In the genomic region with DNA sequence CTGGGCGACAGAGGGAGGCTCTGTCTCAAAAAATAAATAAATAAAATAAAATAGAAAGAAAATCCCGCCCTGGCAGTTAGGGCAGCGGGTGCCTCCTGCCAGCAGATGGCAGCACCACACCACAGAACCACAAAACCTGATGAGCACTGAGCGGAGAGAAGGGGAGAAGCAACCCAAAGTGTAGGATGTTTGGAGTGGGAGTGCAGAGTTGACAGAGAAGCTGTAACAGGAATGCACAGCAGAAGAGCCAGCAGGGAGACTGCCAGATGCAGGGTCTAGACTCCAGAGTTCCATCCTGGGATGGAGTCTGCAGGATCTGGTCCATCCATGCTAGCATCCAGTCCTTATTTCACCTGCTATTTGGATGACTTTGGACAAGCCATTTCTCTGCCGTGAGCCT, we compare ENCODE assay signal across 8 cellular contexts. TPM values are rescaled to one million over a fixed set of nuclear protein-coding genes. Genes with fewer than 3 reads are reported as not detected.
DNase-seq lines count a peak whose midpoint lies in the region; ATAC-seq and TF ChIP-seq lines count a peak whose summit lies in the region.

No MANE protein-coding gene starts in this region.

- H4K8ac ChIP-seq in IMR-90 (ENCODE audit: low read depth in 2 of 2, low read length in 2 of 2) = no peak overlapping the region

- H4K20me1 ChIP-seq in IMR-90 (ENCODE audit: insufficient read depth, low read length) = no peaks in the 10 kb centered on the region; the same call in 1 of the 2 replicates

- ATAC-seq in IMR-90 (ENCODE audit: low read depth) (peak; percentile 78), gastroesophageal sphincter (peak; percentile 80)
- ATAC-seq in activated T-helper 17 cell treated with anti-CD3 and anti-CD28 coated beads, Interleukin-2, amount 50 U/mL, for 72 hours (replicated peaks) = no peak

- H3K23ac ChIP-seq in IMR-90 (ENCODE audit: low read depth, low read length) = no peak overlapping the region

- H3K27me3 Mint-ChIP-seq in activated T-helper 17 cell treated with anti-CD3 and anti-CD28 coated beads, Interleukin-2, amount 50 U/mL, for 72 hours = peaks cover 28% of the 10 kb centered on the region

- H3K4me1 ChIP-seq in IMR-90 (ENCODE audit: control insufficient read depth, insufficient read depth, low read length) (peaks cover 13% of the 10 kb centered on the region), gastroesophageal sphincter (peaks cover 0 to 11% (median 3%) of the 10 kb centered on the region in 3 donors)

- peak; percentile 55 for DNase-seq in NCI-H345 (lab: John Stamatoyannopoulos, UW)
- no peak for DNase-seq in NCI-H345 treated with DMSO at 0.1 percent for 48 hours (lab: John Stamatoyannopoulos, UW; ENCODE audit: unreplicated experiment)
- peak; percentile 66 for DNase-seq in IMR-90
- peak; percentile 79 for DNase-seq in RPMI8226
- DNase-seq in activated gamma-delta T cell treated with anti-CD3 and anti-CD28 coated beads, Interleukin-2, amount 50 U/mL, for 16 hours (ENCODE audit: low read depth) = peak; percentile 23
- peak; percentile 88 for DNase-seq in posterior vena cava (ENCODE audit: low spot score)

- H4K91ac ChIP-seq in IMR-90 (ENCODE audit: insufficient read depth, low read depth, low read length) = no peak overlapping the region

- H3K18ac ChIP-seq in IMR-90 (ENCODE audit: low read depth, low read length) = no peak overlapping the region

- H2AFZ ChIP-seq in IMR-90 (replicated peaks; ENCODE audit: low read length, poor library complexity) = peak overlapping the region; percentile 11

- no peaks in the 10 kb centered on the region for H3K79me1 ChIP-seq in IMR-90 (ENCODE audit: low read depth in 1 of 2, low read length in 2 of 2)

- no peak overlapping the region for H2BK5ac ChIP-seq in IMR-90 (ENCODE audit: low read depth, low read length, poor library complexity, severe bottlenecking)

- intact Hi-C loops in IMR-90 (cut with micrococcal nuclease) (loop anchor here (1.0 to 10.0 kb wide), 4 partner anchors 162 to 1109 kb away; no protein-coding TSS in a partner anchor), posterior vena cava (cut with DNase I) (loop anchor here in 1 of 2 donors (10.0 kb wide), 1 partner anchor 1121 kb away; no protein-coding TSS in a partner anchor)

- H3K4ac ChIP-seq in IMR-90 (ENCODE audit: low read depth, low read length) = no peak overlapping the region

- no peaks in the 10 kb centered on the region for H3K9me3 ChIP-seq in IMR-90 (ENCODE audit: control insufficient read depth, insufficient read depth, low read length)
- H3K9me3 ChIP-seq in gastroesophageal sphincter = peaks cover 0 to 7% (median 0%) of the 10 kb centered on the region in 3 donors

- WGBS in IMR-90 (ENCODE audit: extremely low coverage in 2 of 2, insufficient read length in 1 of 2), 2 experiments = no CpG with 5 or more reads among the region's 5 CpGs
- 14% methylated on average over 5 of the region's 5 CpGs; no CpG with 5 or more reads in 1 of the 2 donors for WGBS in gastroesophageal sphincter (ENCODE audit: low coverage in 1 of 2), 2 donors

- in situ Hi-C loops in IMR-90 (cut with MboI; ENCODE audit: low sequenced_read_pairs) = loop anchor here (5.0 to 10.0 kb wide), 3 partner anchors 159 to 1121 kb away; partner anchors contain the start of gene IFI16

- no peak overlapping the region for H2BK20ac ChIP-seq in IMR-90 (ENCODE audit: low read depth, low read length)

- no peak overlapping the region for H3K4me3 Mint-ChIP-seq in activated T-helper 17 cell treated with anti-CD3 and anti-CD28 coated beads, Interleukin-2, amount 50 U/mL, for 72 hours

- H3K56ac ChIP-seq in IMR-90 (ENCODE audit: extremely low read depth, insufficient read depth, low read length) = no peak overlapping the region

- TF ChIP-seq POLR2A in IMR-90 (IDR thresholded peaks at IDR 0.05; ENCODE audit: low read depth, low read length) (0 out of 2 replicates have a peak, but pooled peaks have one; percentile 37), gastroesophageal sphincter (IDR thresholded peaks at IDR 0.05) (no peak)

- TF ChIP-seq RAD21 in IMR-90 (IDR thresholded peaks at IDR 0.05; ENCODE audit: low read length) = peak; percentile 95

- POLR2A ChIA-PET in IMR-90 (lab: Charles Lee; ENCODE audit: unreplicated experiment) = no interaction called here

- dilution Hi-C loops in IMR-90 (cut with HindIII; ENCODE audit: low sequenced_read_pairs, unreplicated experiment) = loop anchor here (25.0 kb wide), 1 partner anchor 174 kb away; a partner anchor contains a TSS

- no peak overlapping the region for H2BK15ac ChIP-seq in IMR-90 (ENCODE audit: low read depth, low read length)

- no peak overlapping the region for H3K14ac ChIP-seq in IMR-90 (replicated peaks; ENCODE audit: low read depth, low read length)

- H3K9ac ChIP-seq in IMR-90 (ENCODE audit: low read depth, low read length) = no peak overlapping the region

- H2AK9ac ChIP-seq in IMR-90 (replicated peaks; ENCODE audit: low read depth, low read length, poor library complexity) = peak overlapping the region; percentile 16

- no peaks in the 10 kb centered on the region for H3K36me3 Mint-ChIP-seq in activated T-helper 17 cell treated with anti-CD3 and anti-CD28 coated beads, Interleukin-2, amount 50 U/mL, for 72 hours (ENCODE audit: low read depth)

- H3K9me1 ChIP-seq in IMR-90 (ENCODE audit: insufficient read depth, low read length) = peaks cover 10% of the 10 kb centered on the region; the same call in 1 of the 2 replicates

- H3K27ac ChIP-seq in IMR-90 (ENCODE audit: insufficient read depth, low read length) = no peak overlapping the region
- H3K27ac ChIP-seq in gastroesophageal sphincter = no peak overlapping the region

- H3K4me2 ChIP-seq in IMR-90 (ENCODE audit: low read depth, low read length) = no peak overlapping the region

- no peak overlapping the region for H4K5ac ChIP-seq in IMR-90 (ENCODE audit: low read depth, low read length)

- H3K4me1 Mint-ChIP-seq in activated T-helper 17 cell treated with anti-CD3 and anti-CD28 coated beads, Interleukin-2, amount 50 U/mL, for 72 hours = peaks cover 5% of the 10 kb centered on the region

- TF ChIP-seq CTCF in IMR-90 (conservative IDR thresholded peaks at IDR 0.05; ENCODE audit: low read depth, low read length) (peak; percentile 94), gastroesophageal sphincter (IDR thresholded peaks at IDR 0.05) (peak; percentile 87 to 93 (median 90))

- no peaks in the 10 kb centered on the region for H3K9me3 Mint-ChIP-seq in activated T-helper 17 cell treated with anti-CD3 and anti-CD28 coated beads, Interleukin-2, amount 50 U/mL, for 72 hours

- H2AK5ac ChIP-seq in IMR-90 (ENCODE audit: low read depth, low read length) = no peak overlapping the region

- H3K36me3 ChIP-seq in IMR-90 (ENCODE audit: control insufficient read depth, insufficient read depth, low read length) (no peaks in the 10 kb centered on the region), gastroesophageal sphincter (no peaks in the 10 kb centered on the region)

- CTCF ChIA-PET in IMR-90 (lab: Yijun Ruan, JAX) = interaction anchor here (0.8 to 5.2 kb wide), 5 partner anchors 19 to 161 kb away, joined by 3 to 47 read pairs (median 5); no protein-coding TSS in a partner anchor

- no peak for TF ChIP-seq EP300 in gastroesophageal sphincter (IDR thresholded peaks at IDR 0.05)

- no TSS peak for BruUV-seq in IMR-90 (replicated peaks; lab: Mats Ljungman, UMichigan)

- H3K27me3 ChIP-seq in IMR-90 (ENCODE audit: control insufficient read depth, insufficient read depth, low read length) (peaks cover 13% of the 10 kb centered on the region), gastroesophageal sphincter (peaks cover 34% of the 10 kb centered on the region)

- H3K4me3 ChIP-seq in IMR-90 (ENCODE audit: insufficient read depth, low read depth, low read length) = no peak overlapping the region
- no peak overlapping the region for H3K4me3 ChIP-seq in gastroesophageal sphincter

- H3K27ac Mint-ChIP-seq in activated T-helper 17 cell treated with anti-CD3 and anti-CD28 coated beads, Interleukin-2, amount 50 U/mL, for 72 hours = no peak overlapping the region

- H2BK120ac ChIP-seq in IMR-90 (ENCODE audit: low read depth, low read length) = no peak overlapping the region

TF ChIP-seq in IMR-90, 13 proteins besides CTCF, POLR2A, EP300 and RAD21:
- TF ChIP-seq RFX5 (IDR thresholded peaks at IDR 0.05; ENCODE audit: low read depth, low read length) (no peak), SMC3 (IDR thresholded peaks at IDR 0.05; ENCODE audit: low read depth, low read length) (peak; percentile 98)

RNA-seq across cellular contexts. Expression of gene KIRREL1, which starts 29.7 kb away (rescaled TPM):
- total RNA-seq in IMR-90 (2012; rRNA removed) (61.9 and 64.7 TPM in 2 replicates), gastroesophageal sphincter (10 to 100 TPM; 43.1 to 73.1 (median 48.1) TPM), posterior vena cava (10 to 100 TPM; 57.9 to 68.9 TPM)
- 58.1 and 64.6 TPM in 2 replicates for polyA plus RNA-seq in IMR-90 (2012; rRNA removed)
- 38.9 and 51.3 TPM in 2 replicates for polyA plus RNA-seq in IMR-90 (2012; cell fraction: cytosol; rRNA removed)
- polyA plus RNA-seq in IMR-90 (2012; cell fraction: nucleus; rRNA removed; ENCODE audit: low replicate concordance) = 85.2 and 89.7 TPM in 2 replicates
- total RNA-seq in activated T-helper 17 cell treated with anti-CD3 and anti-CD28 coated beads, Interleukin-2, amount 50 U/mL, for 72 hours = under 1 TPM in 1 of 2 donors, not detected in 1; 0.08 TPM

Comparison
In these comparisons a context has a peak if more than half of its experiments do, and no peak if none do; other contexts are left out.
1. RNA of gene KIRREL1, which starts 29.7 kb away (total RNA-seq): 57.9 to 68.9 TPM in posterior vena cava, 61.9 to 64.7 TPM in IMR-90 and 43.1 to 73.1 TPM in gastroesophageal sphincter; 0.08 TPM in activated T-helper 17 cell treated with anti-CD3 and anti-CD28 coated beads, Interleukin-2, amount 50 U/mL, for 72 hours; every median in the first group is over 10 times any median in the second.